Comparison of ENCODE assay signal across 19 cellular contexts in the genomic region with DNA sequence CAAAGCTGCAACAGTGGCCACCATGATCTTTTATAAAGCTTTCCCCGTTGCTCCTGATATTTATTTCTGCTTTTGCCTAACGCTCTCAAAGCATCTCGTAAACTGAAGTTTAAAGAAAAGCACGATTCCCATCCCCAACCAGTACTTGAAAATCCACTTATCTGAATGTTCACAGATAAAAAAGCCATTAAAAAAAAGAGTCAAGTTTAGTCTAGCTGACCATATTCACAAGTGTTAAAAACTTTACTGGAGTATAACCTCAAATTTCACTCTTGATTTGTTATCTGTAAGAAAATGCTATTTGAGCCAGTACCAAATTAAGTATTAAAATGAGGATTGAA. TPM values are rescaled to one million over a fixed set of nuclear protein-coding genes. Genes with fewer than 3 reads are reported as not detected.
DNase-seq lines count a peak whose midpoint lies in the region; ATAC-seq and TF ChIP-seq lines count a peak whose summit lies in the region.
"Had no signal": no experiment of that assay in that cellular context is flagged by ENCODE, and none has a peak within 500 bp of the region (broad histone marks: within the 10 kb centered on the region; RNA-seq: fewer than 3 reads in every experiment).

No MANE protein-coding gene starts in this region.

- peaks cover 4% of the 10 kb centered on the region for H3K4me1 ChIP-seq in cardiac muscle cell (ENCODE audit: low read depth)
- peaks cover 10% of the 10 kb centered on the region for H3K4me1 ChIP-seq in left ventricle myocardium inferior

- H3K27ac ChIP-seq in cardiac muscle cell (peak overlapping the region; percentile 30), left ventricle myocardium inferior (replicated peaks) (no peak overlapping the region)
- H3K27ac ChIP-seq: right atrium auricular region had no signal

- POLR2A ChIA-PET in naive thymus-derived CD8-positive, alpha-beta T cell (lab: Charles Lee): interaction anchor here (0.6 to 1.5 kb wide), 2 partner anchors 35 to 1157 kb away, joined by 3 to 5 read pairs; no protein-coding TSS in a partner anchor

- peak overlapping the region; percentile 3 to 82 (median 49) for H3K27ac Mint-ChIP-seq in brain
- peak overlapping the region in 8 of 10 donors; percentile 22 to 75 (median 60) for H3K27ac Mint-ChIP-seq in naive thymus-derived CD8-positive, alpha-beta T cell
- H3K27ac Mint-ChIP-seq: activated T-cell treated with anti-CD3 and anti-CD28 coated beads, Interleukin-2, amount 50 U/mL, for 72 hours had no signal

- no peaks in the 10 kb centered on the region for H3K9me3 ChIP-seq in cardiac muscle cell (ENCODE audit: low read depth)
- H3K9me3 ChIP-seq in left ventricle myocardium inferior (replicated peaks): no peaks in the 10 kb centered on the region
- H3K9me3 ChIP-seq: right atrium auricular region had no signal

- no peak overlapping the region for H3K4me3 Mint-ChIP-seq in brain
- H3K4me3 Mint-ChIP-seq in naive thymus-derived CD8-positive, alpha-beta T cell: no peak overlapping the region
- H3K4me3 Mint-ChIP-seq: activated T-cell treated with anti-CD3 and anti-CD28 coated beads, Interleukin-2, amount 50 U/mL, for 72 hours; stimulated activated naive CD8-positive, alpha-beta T cell treated with anti-CD3 and anti-CD28 coated beads, Interleukin-15, amount 100 ng/mL, for 72 hours had no signal

- peaks cover 47% of the 10 kb centered on the region for H3K36me3 ChIP-seq in cardiac muscle cell
- H3K36me3 ChIP-seq in left ventricle myocardium inferior: peaks cover 54% of the 10 kb centered on the region

- DNase-seq in cardiac muscle cell (ENCODE audit: low read depth in 1 of 2, low spot score in 1 of 2) (no peak), left ventricle myocardium inferior (no peak), cardiac septum (ENCODE audit: low spot score) (no peak)
- no peak for DNase-seq in naive thymus-derived CD8-positive, alpha-beta T cell
- DNase-seq: activated T-cell treated with anti-CD3 and anti-CD28 coated beads, Interleukin-2, amount 50 U/mL, for 72 hours; cerebellar nuclear complex; effector memory CD4-positive, alpha-beta T cell; islet precursor cell; mesendoderm; NCI-H1092 treated with DMSO at 0.1 percent for 48 hours; NCI-H2107; NCI-H524 treated with DMSO at 0.1 percent for 48 hours; occipital lobe; stimulated activated naive CD8-positive, alpha-beta T cell treated with anti-CD3 and anti-CD28 coated beads, Interleukin-15, amount 100 ng/mL, for 72 hours had no signal

- no peak overlapping the region for H3K4me3 ChIP-seq in cardiac muscle cell
- no peak overlapping the region for H3K4me3 ChIP-seq in left ventricle myocardium inferior
- H3K4me3 ChIP-seq: right atrium auricular region had no signal

- no peaks in the 10 kb centered on the region for H3K27me3 Mint-ChIP-seq in brain
- H3K27me3 Mint-ChIP-seq in naive thymus-derived CD8-positive, alpha-beta T cell: no peaks in the 10 kb centered on the region
- H3K27me3 Mint-ChIP-seq: stimulated activated naive CD8-positive, alpha-beta T cell treated with anti-CD3 and anti-CD28 coated beads, Interleukin-15, amount 100 ng/mL, for 72 hours had no signal

- no peak for ATAC-seq in naive thymus-derived CD8-positive, alpha-beta T cell
- ATAC-seq in GM19351 (IDR thresholded peaks at IDR 0.05; ENCODE audit: unreplicated experiment) (no peak), GM18870 (IDR thresholded peaks at IDR 0.05; ENCODE audit: unreplicated experiment) (no peak), esophagus mucosa (no peak)
- ATAC-seq: activated T-cell treated with anti-CD3 and anti-CD28 coated beads, Interleukin-2, amount 50 U/mL, for 72 hours; stimulated activated naive CD8-positive, alpha-beta T cell treated with anti-CD3 and anti-CD28 coated beads, Interleukin-15, amount 100 ng/mL, for 72 hours had no signal

- no peak for TF ChIP-seq CTCF in cardiac muscle cell (IDR thresholded peaks at IDR 0.05; ENCODE audit: low read depth, low read length)
- TF ChIP-seq CTCF in left ventricle myocardium inferior (IDR thresholded peaks at IDR 0.05; ENCODE audit: borderline replicate concordance): no peak
- no peak for TF ChIP-seq CTCF in brain (conservative IDR thresholded peaks at IDR 0.05)

- peaks cover 43% of the 10 kb centered on the region for H3K4me1 Mint-ChIP-seq in brain
- H3K4me1 Mint-ChIP-seq in naive thymus-derived CD8-positive, alpha-beta T cell: peaks cover 12 to 29% (median 24%) of the 10 kb centered on the region in 4 donors

- H3K9me3 Mint-ChIP-seq in brain: no peaks in the 10 kb centered on the region
- H3K9me3 Mint-ChIP-seq in naive thymus-derived CD8-positive, alpha-beta T cell: no peaks in the 10 kb centered on the region
- H3K9me3 Mint-ChIP-seq: activated T-cell treated with anti-CD3 and anti-CD28 coated beads, Interleukin-2, amount 50 U/mL, for 72 hours; stimulated activated naive CD8-positive, alpha-beta T cell treated with anti-CD3 and anti-CD28 coated beads, Interleukin-15, amount 100 ng/mL, for 72 hours had no signal

- intact Hi-C loops in left ventricle myocardium inferior (cut with micrococcal nuclease) (loop anchor here (5.0 kb wide), 2 partner anchors 53 to 123 kb away; no protein-coding TSS in a partner anchor), cardiac septum (cut with DNase I) (loop anchor here (5.0 kb wide), 2 partner anchors 123 to 188 kb away; no protein-coding TSS in a partner anchor)

- H3K27me3 ChIP-seq in cardiac muscle cell (no peaks in the 10 kb centered on the region), left ventricle myocardium inferior (ENCODE audit: low read depth) (no peaks in the 10 kb centered on the region)
- H3K27me3 ChIP-seq: right atrium auricular region had no signal

- H3K36me3 Mint-ChIP-seq in brain: peaks cover 60% of the 10 kb centered on the region
- peaks cover 13 to 54% (median 16%) of the 10 kb centered on the region in 3 donors for H3K36me3 Mint-ChIP-seq in naive thymus-derived CD8-positive, alpha-beta T cell

RNA-seq across cellular contexts. Expression of a gene that starts 34.6 kb away (rescaled TPM):
- total RNA-seq in cardiac muscle cell (4.9 and 10.4 TPM in 2 replicates), left ventricle myocardium inferior (5.2 TPM), esophagus mucosa (1.2 TPM), cardiac septum (1.8 TPM)
- polyA plus RNA-seq in cardiac muscle cell (3.8 and 7.8 TPM in 2 replicates), brain (ENCODE audit: insufficient read depth, low read depth, low replicate concordance) (16.4 TPM)
- under 1 TPM; 0.25 to 0.36 TPM for total RNA-seq in naive thymus-derived CD8-positive, alpha-beta T cell
- polyA plus RNA-seq in naive thymus-derived CD8-positive, alpha-beta T cell: not detected

RNA-seq across cellular contexts. Expression of a gene that starts 35.1 kb away (rescaled TPM):
- 100 and 175 TPM in 2 replicates for total RNA-seq in cardiac muscle cell
- polyA plus RNA-seq in cardiac muscle cell: 47.0 and 80.9 TPM in 2 replicates
- 217 TPM for total RNA-seq in left ventricle myocardium inferior
- 207 TPM for polyA plus RNA-seq in brain (ENCODE audit: insufficient read depth, low read depth, low replicate concordance)
- 100 to 1,000 TPM; 110 to 115 TPM for total RNA-seq in naive thymus-derived CD8-positive, alpha-beta T cell
- 10 to 100 TPM; 17.3 to 26.1 (median 18.6) TPM for polyA plus RNA-seq in naive thymus-derived CD8-positive, alpha-beta T cell
- total RNA-seq in esophagus mucosa: 99.3 TPM
- 213 TPM for total RNA-seq in cardiac septum
